In genomic region chr7:35681630-35682029, GRCh38 we compare ENCODE assay signal across 13 cellular contexts. TPM values are rescaled to one million over a fixed set of nuclear protein-coding genes. Genes with fewer than 3 reads are reported as not detected.
A peak's percentile ranks its signal among the peaks of the same experiment; 100 is the strongest.
DNase-seq lines count a peak whose midpoint lies in the region; ATAC-seq lines count a peak whose summit lies in the region.
"Had no signal": no experiment of that assay in that cellular context is flagged by ENCODE, and none has a peak within 500 bp of the region (broad histone marks: within the 10 kb centered on the region; RNA-seq: fewer than 3 reads in every experiment).

No MANE protein-coding gene starts in this region.

- peak overlapping the region; percentile 21 for H3K4me3 Mint-ChIP-seq in T-helper 2 cell treated with Interferon-gamma antibody and Interleukin-4, amounts not matched to agents 5 μg/mL and 100 μg/mL, for 36 hours
- peak overlapping the region; percentile 10 for H3K4me3 Mint-ChIP-seq in central memory CD8-positive, alpha-beta T cell

- no peak overlapping the region for H3K27ac Mint-ChIP-seq in T-helper 2 cell treated with Interferon-gamma antibody and Interleukin-4, amounts not matched to agents 5 μg/mL and 100 μg/mL, for 36 hours
- H3K27ac Mint-ChIP-seq in central memory CD8-positive, alpha-beta T cell (ENCODE audit: low read depth), result no peak overlapping the region
- H3K27ac Mint-ChIP-seq: progenitor cell of endocrine pancreas had no signal

- H3K4me1 Mint-ChIP-seq in T-helper 2 cell treated with Interferon-gamma antibody and Interleukin-4, amounts not matched to agents 5 μg/mL and 100 μg/mL, for 36 hours (ENCODE audit: low read depth), result peaks cover 33% of the 10 kb centered on the region
- H3K4me1 Mint-ChIP-seq in central memory CD8-positive, alpha-beta T cell, result peaks cover 58% of the 10 kb centered on the region

- H3K9me3 Mint-ChIP-seq in T-helper 2 cell treated with Interferon-gamma antibody and Interleukin-4, amounts not matched to agents 5 μg/mL and 100 μg/mL, for 36 hours, result peaks cover 4% of the 10 kb centered on the region
- H3K9me3 Mint-ChIP-seq in central memory CD8-positive, alpha-beta T cell, result no peaks in the 10 kb centered on the region

- no peaks in the 10 kb centered on the region for H3K27me3 Mint-ChIP-seq in T-helper 2 cell treated with Interferon-gamma antibody and Interleukin-4, amounts not matched to agents 5 μg/mL and 100 μg/mL, for 36 hours (ENCODE audit: low read depth)
- H3K27me3 Mint-ChIP-seq in central memory CD8-positive, alpha-beta T cell, result no peaks in the 10 kb centered on the region
- H3K27me3 Mint-ChIP-seq: progenitor cell of endocrine pancreas had no signal

- peak; percentile 79 for ATAC-seq in GM21423 (IDR thresholded peaks at IDR 0.05; ENCODE audit: unreplicated experiment)
- ATAC-seq in HG03442 (IDR thresholded peaks at IDR 0.05; ENCODE audit: unreplicated experiment), result peak; percentile 54
- ATAC-seq in central memory CD8-positive, alpha-beta T cell (replicated peaks; ENCODE audit: extremely low read depth, poor library complexity, severe bottlenecking), result peak; percentile 29
- ATAC-seq: upper lobe of right lung had no signal

- intact Hi-C loops in cardiac septum (cut with DNase I), result no loop called here

- DNase-seq in T-helper 2 cell treated with Interferon-gamma antibody and Interleukin-4, amounts not matched to agents 5 μg/mL and 100 μg/mL, for 36 hours (ENCODE audit: low spot score), result no peak
- DNase-seq in T-helper 2 cell, result no peak
- DNase-seq in central memory CD8-positive, alpha-beta T cell (ENCODE audit: low spot score in 2 of 2), result no peak
- DNase-seq in EL, result no peak
- DNase-seq in NCI-H82 treated with DMSO at 0.1 percent for 48 hours (lab: John Stamatoyannopoulos, UW; ENCODE audit: unreplicated experiment), result no peak
- DNase-seq in cardiac septum (ENCODE audit: low spot score), result no peak
- DNase-seq: 8988T, amygdala, NCI-H187, upper lobe of right lung had no signal

- H3K36me3 Mint-ChIP-seq in T-helper 2 cell treated with Interferon-gamma antibody and Interleukin-4, amounts not matched to agents 5 μg/mL and 100 μg/mL, for 36 hours (ENCODE audit: low read depth), result peaks cover 23% of the 10 kb centered on the region
- H3K36me3 Mint-ChIP-seq in central memory CD8-positive, alpha-beta T cell (ENCODE audit: insufficient read depth), result peaks cover 25% of the 10 kb centered on the region

RNA-seq across cellular contexts. Expression of gene HERPUD2, which starts 13.3 kb away (rescaled TPM):
- 17.5 TPM for total RNA-seq in cardiac septum

Comparison
In these comparisons a context has a peak if more than half of its experiments do, and no peak if none do; other contexts are left out.
1. ATAC-seq: peak in every context shown above with its lines; median percentile 79 in GM21423; 54 in HG03442; 29 in central memory CD8-positive, alpha-beta T cell.